ENCODE assay signal across 11 cellular contexts in genomic region chr9:16267336-16268036, GRCh38.
DNase-seq lines count a peak whose midpoint lies in the region; ATAC-seq and TF ChIP-seq lines count a peak whose summit lies in the region.
"Had no signal": no experiment of that assay in that cellular context is flagged by ENCODE, and none has a peak within 500 bp of the region (broad histone marks: within the 10 kb centered on the region; RNA-seq: fewer than 3 reads in every experiment).

No MANE protein-coding gene starts in this region.

- peak; percentile 43 for DNase-seq in EH (ENCODE audit: low read depth)
- DNase-seq in SK-MEL-5 (ENCODE audit: low read depth, low spot score), result peak; percentile 45
- peak; percentile 67 for DNase-seq in retina
- no peak for DNase-seq in GM13976 (ENCODE audit: low spot score)
- no peak for DNase-seq in dermis blood vessel endothelial cell
- no peak for DNase-seq in NCI-H1105 (lab: John Stamatoyannopoulos, UW)
- DNase-seq: glutamatergic neuron; NCI-H1417 treated with DMSO at 0.1 percent for 48 hours; stimulated activated CD4-positive, alpha-beta T cell treated with anti-CD3 and anti-CD28 coated beads, Interleukin-2, amount 100 ng/mL, for 48 hours had no signal

- in situ Hi-C loops in SK-MEL-5 (cut with HindIII; ENCODE audit: low pct_unique_long_range_greater_than_20kb, low sequenced_read_pairs), result no loop called here
- in situ Hi-C loops in GM13976 (cut with MboI; ENCODE audit: low sequenced_read_pairs, unreplicated experiment), result no loop called here

- TF ChIP-seq EP300 in gastroesophageal sphincter (IDR thresholded peaks at IDR 0.05), result no peak

- WGBS in gastroesophageal sphincter (ENCODE audit: low coverage in 1 of 2), 2 donors, result 43 to 93% methylated on average over 6 to 10 of the region's 10 CpGs

- TF ChIP-seq POLR2A in gastroesophageal sphincter (IDR thresholded peaks at IDR 0.05), result no peak

- TF ChIP-seq CTCF in gastroesophageal sphincter (IDR thresholded peaks at IDR 0.05), result no peak
- no peak for TF ChIP-seq CTCF in GM13976 (IDR thresholded peaks at IDR 0.05; ENCODE audit: borderline replicate concordance, control extremely low read depth, extremely low read depth, insufficient read depth, missing control alignments)

- H3K27ac ChIP-seq in gastroesophageal sphincter, result peak overlapping the region in 1 of 4 donors; percentile 51

- no peaks in the 10 kb centered on the region for H3K36me3 ChIP-seq in gastroesophageal sphincter

- no peaks in the 10 kb centered on the region for H3K27me3 ChIP-seq in gastroesophageal sphincter

- ATAC-seq in gastroesophageal sphincter (no peak), GM21390 (IDR thresholded peaks at IDR 0.05; ENCODE audit: unreplicated experiment) (no peak)

- H3K9me3 ChIP-seq in gastroesophageal sphincter, result no peaks in the 10 kb centered on the region

- peak overlapping the region; percentile 19 to 37 for H3K4me3 ChIP-seq in gastroesophageal sphincter

- H3K4me1 ChIP-seq in gastroesophageal sphincter, result peaks cover 0 to 12% (median 0%) of the 10 kb centered on the region in 3 donors

Comparison
In these comparisons a context has a peak if more than half of its experiments do, and no peak if none do; other contexts are left out.
1. DNase-seq: peak in EH (single experiment), SK-MEL-5 (single experiment) and retina (single experiment); none in GM13976 (single experiment), dermis blood vessel endothelial cell (single experiment) and NCI-H1105 (single experiment).